9 cellular contexts compared by ENCODE assay signal in genomic region chr10:26543567-26544306, GRCh38.
DNase-seq lines count a peak whose midpoint lies in the region; ATAC-seq and TF ChIP-seq lines count a peak whose summit lies in the region.
"Had no signal": no experiment of that assay in that cellular context is flagged by ENCODE, and none has a peak within 500 bp of the region (broad histone marks: within the 10 kb centered on the region; RNA-seq: fewer than 3 reads in every experiment).

No MANE protein-coding gene starts in this region.

- 95% methylated on average over 7 of the region's 7 CpGs for WGBS in hepatocyte (ENCODE audit: low lambda C conversion rate, missing lambda C conversion rate)

- TF ChIP-seq CTCF in hepatocyte (IDR thresholded peaks at IDR 0.05; ENCODE audit: poor library complexity), result no peak

- no peaks in the 10 kb centered on the region for H3K27me3 Mint-ChIP-seq in activated CD8-positive, alpha-beta memory T cell treated with anti-CD3 and anti-CD28 coated beads, Interleukin-2, amount 10 ng/mL, durations not matched to agents 7 days and 5 days
- H3K27me3 Mint-ChIP-seq in IgD-negative memory B cell, result no peaks in the 10 kb centered on the region
- H3K27me3 Mint-ChIP-seq in stimulated activated naive CD8-positive, alpha-beta T cell treated with anti-CD3 and anti-CD28 coated beads, Interleukin-15, Interleukin-2, amounts not matched to agents 100 ng/mL and 50 ng/mL, for 24 hours, result no peaks in the 10 kb centered on the region

- no peaks in the 10 kb centered on the region for H3K4me1 ChIP-seq in hepatocyte (ENCODE audit: insufficient read depth)

- H3K79me2 ChIP-seq in hepatocyte, result no peaks in the 10 kb centered on the region

- H3K36me3 ChIP-seq in hepatocyte (replicated peaks; ENCODE audit: insufficient read depth, low read depth), result no peaks in the 10 kb centered on the region

- H3K9me3 ChIP-seq in hepatocyte (ENCODE audit: low read depth), result no peaks in the 10 kb centered on the region

- H2AFZ ChIP-seq in hepatocyte, result no peak overlapping the region

- no peak overlapping the region for H3K4me3 ChIP-seq in hepatocyte

- H3K27me3 ChIP-seq in hepatocyte, result no peaks in the 10 kb centered on the region

- no peaks in the 10 kb centered on the region for H3K9me3 Mint-ChIP-seq in activated CD8-positive, alpha-beta memory T cell treated with anti-CD3 and anti-CD28 coated beads, Interleukin-2, amount 10 ng/mL, durations not matched to agents 7 days and 5 days (ENCODE audit: low read depth)
- H3K9me3 Mint-ChIP-seq in IgD-negative memory B cell, result peaks cover 2 to 6% (median 4%) of the 10 kb centered on the region in 3 donors
- H3K9me3 Mint-ChIP-seq in stimulated activated naive CD8-positive, alpha-beta T cell treated with anti-CD3 and anti-CD28 coated beads, Interleukin-15, Interleukin-2, amounts not matched to agents 100 ng/mL and 50 ng/mL, for 24 hours, result peaks cover 10% of the 10 kb centered on the region

- no peak overlapping the region for H3K4me3 Mint-ChIP-seq in activated CD8-positive, alpha-beta memory T cell treated with anti-CD3 and anti-CD28 coated beads, Interleukin-2, amount 10 ng/mL, durations not matched to agents 7 days and 5 days
- peak overlapping the region in 1 of 4 donors; percentile 65 for H3K4me3 Mint-ChIP-seq in IgD-negative memory B cell
- H3K4me3 Mint-ChIP-seq in stimulated activated naive CD8-positive, alpha-beta T cell treated with anti-CD3 and anti-CD28 coated beads, Interleukin-15, Interleukin-2, amounts not matched to agents 100 ng/mL and 50 ng/mL, for 24 hours, result no peak overlapping the region

- ATAC-seq in activated CD8-positive, alpha-beta memory T cell treated with anti-CD3 and anti-CD28 coated beads, Interleukin-2, amount 10 ng/mL, durations not matched to agents 7 days and 5 days, result peak; percentile 89
- ATAC-seq in HG02642 (IDR thresholded peaks at IDR 0.05; ENCODE audit: poor library complexity, unreplicated experiment), result peak; percentile 72

- H3K4me2 ChIP-seq in hepatocyte, result no peak overlapping the region

- H3K9me2 ChIP-seq in hepatocyte (replicated peaks; ENCODE audit: insufficient read depth), result no peaks in the 10 kb centered on the region

- H3K4me1 Mint-ChIP-seq in activated CD8-positive, alpha-beta memory T cell treated with anti-CD3 and anti-CD28 coated beads, Interleukin-2, amount 10 ng/mL, durations not matched to agents 7 days and 5 days, result peaks cover 38% of the 10 kb centered on the region
- H3K4me1 Mint-ChIP-seq in IgD-negative memory B cell, result peaks cover 30 to 34% (median 33%) of the 10 kb centered on the region in 3 donors
- peaks cover 54% of the 10 kb centered on the region for H3K4me1 Mint-ChIP-seq in stimulated activated naive CD8-positive, alpha-beta T cell treated with anti-CD3 and anti-CD28 coated beads, Interleukin-15, Interleukin-2, amounts not matched to agents 100 ng/mL and 50 ng/mL, for 24 hours (ENCODE audit: low read depth)

- no peak overlapping the region for H3K27ac ChIP-seq in hepatocyte

- peak; percentile 67 for DNase-seq in activated CD8-positive, alpha-beta memory T cell treated with anti-CD3 and anti-CD28 coated beads, Interleukin-2, amount 10 ng/mL, durations not matched to agents 7 days and 5 days
- no peak for DNase-seq in activated CD8-positive, alpha-beta memory T cell treated with anti-CD3 and anti-CD28 coated beads, Interleukin-2, amount 50 U/mL, for 4 hours
- no peak for DNase-seq in NCI-H187 treated with DMSO at 0.1 percent for 48 hours (lab: John Stamatoyannopoulos, UW)
- DNase-seq in hepatocyte (ENCODE audit: low spot score), result no peak
- no peak for DNase-seq in NCI-H1417 (lab: John Stamatoyannopoulos, UW)
- DNase-seq: NCI-H2171 had no signal

- H4K20me1 ChIP-seq in hepatocyte (ENCODE audit: insufficient read depth, poor library complexity, severe bottlenecking), result no peaks in the 10 kb centered on the region

- CTCF ChIA-PET in activated CD8-positive, alpha-beta memory T cell treated with anti-CD3 and anti-CD28 coated beads, Interleukin-2, amount 10 ng/mL, durations not matched to agents 7 days and 5 days (lab: Charles Lee), result no interaction called here

- peaks cover 60% of the 10 kb centered on the region for H3K36me3 Mint-ChIP-seq in activated CD8-positive, alpha-beta memory T cell treated with anti-CD3 and anti-CD28 coated beads, Interleukin-2, amount 10 ng/mL, durations not matched to agents 7 days and 5 days
- peaks cover 20% of the 10 kb centered on the region for H3K36me3 Mint-ChIP-seq in IgD-negative memory B cell
- peaks cover 71% of the 10 kb centered on the region for H3K36me3 Mint-ChIP-seq in stimulated activated naive CD8-positive, alpha-beta T cell treated with anti-CD3 and anti-CD28 coated beads, Interleukin-15, Interleukin-2, amounts not matched to agents 100 ng/mL and 50 ng/mL, for 24 hours (ENCODE audit: low read depth)

- H3K27ac Mint-ChIP-seq in activated CD8-positive, alpha-beta memory T cell treated with anti-CD3 and anti-CD28 coated beads, Interleukin-2, amount 10 ng/mL, durations not matched to agents 7 days and 5 days, result peak overlapping the region; percentile 76
- peak overlapping the region; percentile 54 to 95 (median 57) for H3K27ac Mint-ChIP-seq in IgD-negative memory B cell
- H3K27ac Mint-ChIP-seq in stimulated activated naive CD8-positive, alpha-beta T cell treated with anti-CD3 and anti-CD28 coated beads, Interleukin-15, Interleukin-2, amounts not matched to agents 100 ng/mL and 50 ng/mL, for 24 hours, result peak overlapping the region; percentile 85
